Comparison of ENCODE assay signal across 8 cellular contexts in the genomic region with DNA sequence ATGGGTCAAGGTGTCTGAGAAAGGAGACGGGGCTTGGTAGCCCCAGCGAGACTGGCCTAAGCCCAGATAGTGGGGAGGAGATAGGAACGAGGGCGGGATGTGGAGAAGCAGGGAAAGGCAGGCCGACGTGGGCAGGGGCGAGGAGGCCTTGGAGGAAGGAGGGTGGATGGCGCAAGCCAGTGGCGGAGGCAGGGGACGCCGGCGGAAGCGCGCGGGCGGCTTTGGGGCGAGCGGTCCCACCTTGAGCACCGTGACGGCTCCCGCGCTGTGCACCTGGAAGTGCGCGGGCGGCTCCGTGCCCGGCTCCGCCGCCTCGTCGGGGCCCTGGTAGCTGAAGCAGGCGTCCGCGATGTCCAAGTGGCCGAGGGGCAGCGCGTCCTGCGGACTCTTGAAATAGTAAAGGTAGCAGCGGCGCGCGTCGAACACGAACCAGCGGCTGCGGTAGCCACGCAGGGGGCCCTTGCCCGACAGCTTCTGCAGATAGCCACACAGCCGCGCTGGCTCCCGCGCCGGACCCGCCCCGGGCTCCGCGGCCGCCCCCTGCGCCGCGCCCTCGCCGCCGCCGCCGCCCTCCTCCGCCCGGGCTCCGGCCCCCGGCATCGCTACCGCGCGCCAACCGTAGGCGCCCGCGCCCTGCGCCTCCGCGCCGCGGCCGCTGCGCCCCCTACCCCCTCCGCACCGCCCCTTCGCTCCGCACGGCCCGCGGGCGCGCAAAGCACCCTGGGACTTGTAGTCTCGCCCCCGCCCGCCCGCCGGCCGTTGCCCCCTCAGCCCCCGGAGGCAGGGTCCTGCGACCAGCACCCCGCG. TPM values are rescaled to one million over a fixed set of nuclear protein-coding genes. Genes with fewer than 3 reads are reported as not detected.
A peak's percentile ranks its signal among the peaks of the same experiment; 100 is the strongest.
DNase-seq lines count a peak whose midpoint lies in the region; ATAC-seq and TF ChIP-seq lines count a peak whose summit lies in the region.

A gene (minus strand): TSS at position 659 of the 807 bp plus-strand sequence. CDS start 59 bp downstream, at position 600.

- POLR2A ChIA-PET in activated CD8-positive, alpha-beta T cell treated with anti-CD3 and anti-CD28 coated beads for 36 hours (lab: Charles Lee), result interaction anchor here (2.3 to 3.3 kb wide), 2 partner anchors 27 to 42 kb away, joined by 10 to 17 read pairs; no protein-coding TSS in a partner anchor

- peaks cover 38% of the 10 kb centered on the region for H3K4me1 Mint-ChIP-seq in activated CD8-positive, alpha-beta T cell treated with anti-CD3 and anti-CD28 coated beads for 36 hours (ENCODE audit: low read depth)
- peaks cover 19% of the 10 kb centered on the region for H3K4me1 Mint-ChIP-seq in memory B cell

- no peaks in the 10 kb centered on the region for H3K9me3 Mint-ChIP-seq in activated CD8-positive, alpha-beta T cell treated with anti-CD3 and anti-CD28 coated beads for 36 hours
- H3K9me3 Mint-ChIP-seq in memory B cell, result no peaks in the 10 kb centered on the region

- intact Hi-C loops in activated CD8-positive, alpha-beta T cell treated with anti-CD3 and anti-CD28 coated beads for 36 hours (cut with micrococcal nuclease), result loop anchor here (2.0 kb wide), 1 partner anchor 20 kb away; no protein-coding TSS in a partner anchor

- H3K27me3 Mint-ChIP-seq in activated CD8-positive, alpha-beta T cell treated with anti-CD3 and anti-CD28 coated beads for 36 hours, result no peaks in the 10 kb centered on the region
- H3K27me3 Mint-ChIP-seq in memory B cell, result no peaks in the 10 kb centered on the region

- peaks cover 14% of the 10 kb centered on the region for H3K36me3 Mint-ChIP-seq in activated CD8-positive, alpha-beta T cell treated with anti-CD3 and anti-CD28 coated beads for 36 hours (ENCODE audit: low read depth)
- no peaks in the 10 kb centered on the region for H3K36me3 Mint-ChIP-seq in memory B cell

- peak within 1 kb of the TSS; percentile 91 for H3K4me3 Mint-ChIP-seq in activated CD8-positive, alpha-beta T cell treated with anti-CD3 and anti-CD28 coated beads for 36 hours
- H3K4me3 Mint-ChIP-seq in memory B cell, result peak within 1 kb of the TSS; percentile 97

- peak within 1 kb of the TSS; percentile 92 for H3K27ac Mint-ChIP-seq in activated CD8-positive, alpha-beta T cell treated with anti-CD3 and anti-CD28 coated beads for 36 hours
- H3K27ac Mint-ChIP-seq in memory B cell, result peak within 1 kb of the TSS; percentile 45

- DNase-seq in NCI-H2081 (lab: John Stamatoyannopoulos, UW), result peak; percentile 55 to 73
- DNase-seq in NCI-H2081 treated with DMSO at 0.1 percent for 48 hours (lab: John Stamatoyannopoulos, UW), result no peak
- peak; percentile 72 for DNase-seq in NCI-H345 (lab: John Stamatoyannopoulos, UW)
- peak; percentile 71 for DNase-seq in activated CD8-positive, alpha-beta T cell treated with anti-CD3 and anti-CD28 coated beads for 36 hours
- DNase-seq in effector CD8-positive, alpha-beta T cell (lab: John Stamatoyannopoulos, UW), result peak; percentile 57
- DNase-seq in memory B cell (ENCODE audit: low spot score in 2 of 2), result peak; percentile 37 to 70
- peak; percentile 36 for DNase-seq in stimulated activated CD8-positive, alpha-beta memory T cell treated with anti-CD3 and anti-CD28 coated beads, Interleukin-12 subunit alpha, Interleukin-12 subunit beta, amount 100 ng/mL, for 24 hours (ENCODE audit: extremely low read depth)

- ATAC-seq in HG02884 (IDR thresholded peaks at IDR 0.05; ENCODE audit: unreplicated experiment) (peak; percentile 58), memory B cell (ENCODE audit: low read depth) (peak; percentile 91)
- peak; percentile 82 for ATAC-seq in activated CD8-positive, alpha-beta T cell treated with anti-CD3 and anti-CD28 coated beads for 36 hours

- TF ChIP-seq CTCF in activated CD8-positive, alpha-beta T cell treated with anti-CD3 and anti-CD28 coated beads for 36 hours (IDR thresholded peaks at IDR 0.05), result no peak

- CTCF ChIA-PET in activated CD8-positive, alpha-beta T cell treated with anti-CD3 and anti-CD28 coated beads for 36 hours (lab: Charles Lee), result interaction anchor here (1.0 to 6.5 kb wide), 4 partner anchors 32 to 66 kb away, joined by 3 to 25 read pairs (median 3); no protein-coding TSS in a partner anchor

RNA-seq across cellular contexts. Expression of the gene that starts here (rescaled TPM):
- total RNA-seq in activated CD8-positive, alpha-beta T cell treated with anti-CD3 and anti-CD28 coated beads for 36 hours, result 10 to 100 TPM; 62.9 to 65.7 TPM
